In genomic region chr1:18284750-18285532, GRCh38 we compare ENCODE assay signal across 1 cellular context.
TF ChIP-seq lines count a peak whose summit lies in the region.

No MANE protein-coding gene starts in this region.

TF ChIP-seq in GM12878, 131 proteins besides CTCF, POLR2A, EP300 and RAD21 (continued from another document):
- TF ChIP-seq CUX1 (IDR thresholded peaks at IDR 0.05; ENCODE audit: insufficient replicate concordance, low read depth, low read length): no peak
